Comparison of ENCODE assay signal across 9 cellular contexts in genomic region chr11:131889146-131889577, GRCh38.
DNase-seq lines count a peak whose midpoint lies in the region; ATAC-seq lines count a peak whose summit lies in the region.
"Had no signal": no experiment of that assay in that cellular context is flagged by ENCODE, and none has a peak within 500 bp of the region (broad histone marks: within the 10 kb centered on the region; RNA-seq: fewer than 3 reads in every experiment).

No MANE protein-coding gene starts in this region.

- ATAC-seq in HG03378 (IDR thresholded peaks at IDR 0.05; ENCODE audit: unreplicated experiment) (peak; percentile 28), HG03108 (IDR thresholded peaks at IDR 0.05; ENCODE audit: unreplicated experiment) (no peak), HG03025 (IDR thresholded peaks at IDR 0.05; ENCODE audit: low FRiP score, unreplicated experiment) (no peak)

- DNase-seq in DMS153 (lab: John Stamatoyannopoulos, UW) (peak; percentile 67), amniotic epithelial cell (ENCODE audit: low read depth) (peak; percentile 51), left kidney (ENCODE audit: low read depth, low spot score) (peak; percentile 84), NCI-H524 treated with DMSO at 0.1 percent for 48 hours (lab: John Stamatoyannopoulos, UW) (no peak), NCI-H1930 (lab: John Stamatoyannopoulos, UW) (no peak)
- DNase-seq: activated CD4-positive, alpha-beta T cell treated with anti-CD3 and anti-CD28 coated beads for 1 hour had no signal

Comparison
In these comparisons a context has a peak if more than half of its experiments do, and no peak if none do; other contexts are left out.
1. DNase-seq: peak in DMS153 (single experiment), amniotic epithelial cell (single experiment) and left kidney (single experiment); none in NCI-H524 treated with DMSO at 0.1 percent for 48 hours (single experiment) and NCI-H1930 (0 of 2).